ENCODE assay signal across 1 cellular context in the genomic region with DNA sequence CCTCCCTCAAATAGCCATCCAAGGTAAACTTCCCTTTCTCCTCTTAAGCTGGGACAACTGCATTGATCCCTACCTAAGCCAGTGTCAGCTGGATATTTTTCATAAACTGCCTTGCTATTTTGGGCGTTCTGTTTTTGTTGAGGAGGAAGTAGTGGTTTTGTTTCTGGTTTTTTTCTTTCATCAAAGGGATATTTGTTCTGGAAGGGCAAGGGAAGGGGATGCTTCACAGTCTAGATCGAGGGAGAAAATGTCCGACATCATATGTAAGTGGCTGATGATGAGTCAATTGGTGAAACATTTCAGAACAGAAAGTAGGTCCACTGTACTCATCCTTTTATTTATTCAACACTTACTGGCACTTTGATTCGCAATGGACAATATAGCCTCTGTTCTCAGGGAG.
TF ChIP-seq lines count a peak whose summit lies in the region.

No MANE protein-coding gene starts in this region.

TF ChIP-seq in HepG2, 621 proteins besides CTCF, POLR2A, EP300 and RAD21 (continued from another document):
- TF ChIP-seq SOX13 (IDR thresholded peaks at IDR 0.05) = no peak
- 0 out of 4 replicates have a peak, but pooled peaks of 1 of the 2 experiments have one; percentile 11 for TF ChIP-seq SOX13 (CRISPR knock-in tag; conservative IDR thresholded peaks at IDR 0.05 in 1 of 2, IDR thresholded peaks at IDR 0.05 in 1 of 2)
- TF ChIP-seq FOXA3 (CRISPR knock-in tag; IDR thresholded peaks at IDR 0.05) = peak; percentile 4; the same call in 1 of the 2 replicates
- TF ChIP-seq ZNF556 (CRISPR knock-in tag; IDR thresholded peaks at IDR 0.05; ENCODE audit: borderline replicate concordance) = no peak
- TF ChIP-seq, protein P1, sequence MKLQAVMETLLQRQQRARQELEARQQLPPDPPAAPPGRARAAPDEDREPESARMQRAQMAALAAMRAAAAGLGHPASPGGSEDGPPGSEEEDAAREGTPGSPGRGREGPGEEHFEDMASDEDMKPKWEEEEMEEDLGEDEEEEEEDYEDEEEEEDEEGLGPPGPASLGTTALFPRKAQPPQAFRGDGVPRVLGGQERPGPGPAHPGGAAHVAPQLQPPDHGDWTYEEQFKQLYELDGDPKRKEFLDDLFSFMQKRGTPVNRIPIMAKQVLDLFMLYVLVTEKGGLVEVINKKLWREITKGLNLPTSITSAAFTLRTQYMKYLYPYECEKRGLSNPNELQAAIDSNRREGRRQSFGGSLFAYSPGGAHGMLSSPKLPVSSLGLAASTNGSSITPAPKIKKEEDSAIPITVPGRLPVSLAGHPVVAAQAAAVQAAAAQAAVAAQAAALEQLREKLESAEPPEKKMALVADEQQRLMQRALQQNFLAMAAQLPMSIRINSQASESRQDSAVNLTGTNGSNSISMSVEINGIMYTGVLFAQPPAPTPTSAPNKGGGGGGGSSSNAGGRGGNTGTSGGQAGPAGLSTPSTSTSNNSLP (IDR thresholded peaks at IDR 0.05; ENCODE audit: low read depth, low read length) = 0 out of 2 replicates have a peak, but pooled peaks have one; percentile 30
- no peak for TF ChIP-seq MEIS1 (CRISPR knock-in tag; IDR thresholded peaks at IDR 0.05; ENCODE audit: borderline replicate concordance)
- peak; percentile 16 for TF ChIP-seq XRCC5 (optimal IDR thresholded peaks at IDR 0.05; ENCODE audit: low read length)
